15 cellular contexts compared by ENCODE assay signal in the genomic region with DNA sequence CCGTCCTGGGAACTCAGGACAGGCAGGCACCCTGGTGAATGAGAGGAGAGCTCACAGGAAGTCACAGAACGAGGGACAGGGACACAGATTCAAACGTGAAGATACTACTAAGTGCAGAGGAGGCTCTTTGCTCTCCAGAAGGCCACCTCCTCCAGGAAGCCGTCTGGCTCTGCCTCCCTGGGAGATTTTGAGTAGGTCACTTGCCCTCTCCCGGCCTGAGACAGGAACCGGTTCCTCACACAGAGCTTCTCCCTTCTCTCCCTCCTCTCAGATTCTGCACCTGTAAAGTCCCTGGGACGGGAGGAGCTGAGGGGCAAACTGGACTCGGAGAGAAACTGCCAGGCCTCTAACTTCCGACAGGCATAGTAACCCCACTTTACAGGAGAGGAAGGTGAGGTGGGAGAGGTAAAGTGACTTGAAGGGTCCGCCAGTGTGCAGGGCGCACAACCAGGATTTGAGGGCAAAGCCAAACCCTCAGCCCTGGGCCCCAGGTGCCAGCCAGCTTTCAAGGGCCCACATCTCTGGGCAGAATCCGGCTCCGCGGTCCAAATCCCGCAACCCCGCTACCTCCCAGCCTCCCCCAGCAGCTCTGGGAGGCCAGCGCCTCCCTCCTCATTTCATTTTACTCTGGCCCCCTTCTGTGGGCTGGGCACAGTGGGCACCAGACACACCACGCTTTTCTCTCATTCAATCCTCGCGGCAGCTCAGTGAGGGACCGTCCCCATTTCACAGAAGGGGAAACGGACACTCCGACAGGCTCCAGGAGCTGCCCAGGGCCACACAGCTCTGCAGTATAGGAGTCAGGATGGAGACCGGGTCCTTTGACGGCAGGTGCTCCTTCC.
DNase-seq lines count a peak whose midpoint lies in the region; ATAC-seq and TF ChIP-seq lines count a peak whose summit lies in the region.
"Had no signal": no experiment of that assay in that cellular context is flagged by ENCODE, and none has a peak within 500 bp of the region (broad histone marks: within the 10 kb centered on the region; RNA-seq: fewer than 3 reads in every experiment).

No MANE protein-coding gene starts in this region.

- H3K79me2 ChIP-seq in GM23338 (replicated peaks; ENCODE audit: insufficient read depth) (no peaks in the 10 kb centered on the region), smooth muscle cell (ENCODE audit: low read depth) (peaks cover 7% of the 10 kb centered on the region)

- no peaks in the 10 kb centered on the region; the same call in 2 of the 3 replicates for H3K9me3 Mint-ChIP-seq in GM23338
- no peaks in the 10 kb centered on the region for H3K9me3 Mint-ChIP-seq in memory B cell

- H3K9ac ChIP-seq in smooth muscle cell (ENCODE audit: low read depth) = no peak overlapping the region

- no peak overlapping the region for H3K4me3 ChIP-seq in GM23338
- H3K4me3 ChIP-seq in RWPE2 (ENCODE audit: severe bottlenecking) = no peak overlapping the region
- H3K4me3 ChIP-seq in smooth muscle cell = no peak overlapping the region
- H3K4me3 ChIP-seq: ovary, upper lobe of left lung had no signal

- ATAC-seq in GM23338 = no peak
- ATAC-seq in RWPE2 (ENCODE audit: low read depth) = no peak
- ATAC-seq in memory B cell (ENCODE audit: low read depth) = no peak

- H3K4me2 ChIP-seq in GM23338 (no peak overlapping the region), smooth muscle cell (no peak overlapping the region)

- no peaks in the 10 kb centered on the region for H3K36me3 Mint-ChIP-seq in GM23338 (ENCODE audit: low read depth)
- H3K36me3 Mint-ChIP-seq in memory B cell = no peaks in the 10 kb centered on the region

- DNase-seq in GM23338 (ENCODE audit: low spot score) (no peak), RWPE2 (ENCODE audit: low spot score) (peak; percentile 61), memory B cell (ENCODE audit: low spot score in 2 of 2) (no peak), smooth muscle cell (lab: John Stamatoyannopoulos, UW; ENCODE audit: unreplicated experiment) (no peak), NCI-H1417 treated with DMSO at 0.1 percent for 48 hours (lab: John Stamatoyannopoulos, UW) (no peak), caudate nucleus (lab: John Stamatoyannopoulos, UW) (no peak), DMS153 (lab: John Stamatoyannopoulos, UW) (no peak), DMS79 (lab: John Stamatoyannopoulos, UW) (no peak)
- DNase-seq: activated naive CD4-positive, alpha-beta T cell treated with anti-CD3 and anti-CD28 coated beads, Interleukin-2, amount 50 U/mL, for 16 hours; esophagus squamous epithelium; hippocampal formation; NCI-H2171; NK-92 treated with Interleukin-12 subunit alpha and Interleukin-12 subunit beta, amount 100 ng/mL, for 24 hours; ovary; upper lobe of left lung had no signal

- H3F3A ChIP-seq in GM23338 (replicated peaks; ENCODE audit: low read depth) (no peaks in the 10 kb centered on the region), smooth muscle cell (ENCODE audit: low read depth) (peaks cover 29% of the 10 kb centered on the region)

- peaks cover 21% of the 10 kb centered on the region for H3K27me3 Mint-ChIP-seq in GM23338 (ENCODE audit: insufficient read depth, low read depth, poor library complexity)
- H3K27me3 Mint-ChIP-seq in memory B cell = peaks cover 2% of the 10 kb centered on the region

- H3K9me3 ChIP-seq in RWPE2 (ENCODE audit: severe bottlenecking) = no peaks in the 10 kb centered on the region
- H3K9me3 ChIP-seq in smooth muscle cell (replicated peaks; ENCODE audit: low read depth) = no peaks in the 10 kb centered on the region
- H3K9me3 ChIP-seq: esophagus squamous epithelium, ovary, upper lobe of left lung had no signal

- H4K20me1 ChIP-seq in GM23338 (replicated peaks; ENCODE audit: insufficient read depth) (no peaks in the 10 kb centered on the region), smooth muscle cell (ENCODE audit: low read depth) (no peaks in the 10 kb centered on the region)

- H3K36me3 ChIP-seq in GM23338 (ENCODE audit: insufficient read depth) = no peaks in the 10 kb centered on the region
- no peaks in the 10 kb centered on the region for H3K36me3 ChIP-seq in RWPE2 (ENCODE audit: low read depth)
- H3K36me3 ChIP-seq in smooth muscle cell (ENCODE audit: low read depth) = no peaks in the 10 kb centered on the region
- H3K36me3 ChIP-seq: esophagus squamous epithelium, ovary, upper lobe of left lung had no signal

- WGBS in smooth muscle cell (ENCODE audit: low lambda C conversion rate) = 83% methylated on average over 21 of the region's 25 CpGs

- H3K27ac ChIP-seq in GM23338 (ENCODE audit: low read depth) = no peak overlapping the region
- no peak overlapping the region for H3K27ac ChIP-seq in RWPE2 (ENCODE audit: poor library complexity, severe bottlenecking)
- peak overlapping the region; percentile 78 for H3K27ac ChIP-seq in smooth muscle cell (ENCODE audit: low read depth)
- H3K27ac ChIP-seq in caudate nucleus (ENCODE audit: low read depth, low read length) = no peak overlapping the region

- H2AFZ ChIP-seq in GM23338 = peak overlapping the region; percentile 63
- no peak overlapping the region for H2AFZ ChIP-seq in smooth muscle cell (ENCODE audit: low read depth)

- no peaks in the 10 kb centered on the region; the same call in 1 of the 2 replicates for H3K4me1 ChIP-seq in GM23338 (ENCODE audit: insufficient read depth)
- no peaks in the 10 kb centered on the region for H3K4me1 ChIP-seq in RWPE2 (ENCODE audit: insufficient read depth, poor library complexity, severe bottlenecking)
- peaks cover 16% of the 10 kb centered on the region for H3K4me1 ChIP-seq in smooth muscle cell (ENCODE audit: low read depth)

- no peak overlapping the region for H3K27ac Mint-ChIP-seq in GM23338
- no peak overlapping the region for H3K27ac Mint-ChIP-seq in memory B cell

- no peak overlapping the region for H3K4me3 Mint-ChIP-seq in GM23338
- peak overlapping the region; percentile 18 for H3K4me3 Mint-ChIP-seq in memory B cell

- TF ChIP-seq CTCF in GM23338 (conservative IDR thresholded peaks at IDR 0.05; ENCODE audit: low read depth in 2 of 2) (no peak), RWPE2 (IDR thresholded peaks at IDR 0.05; ENCODE audit: poor library complexity, severe bottlenecking) (no peak), smooth muscle cell (IDR thresholded peaks at IDR 0.05; ENCODE audit: borderline replicate concordance, insufficient read depth, poor library complexity, severe bottlenecking) (no peak)

- H3K27me3 ChIP-seq in GM23338 (ENCODE audit: insufficient read depth) (peaks cover 7% of the 10 kb centered on the region; the same call in 1 of the 2 replicates), RWPE2 (ENCODE audit: insufficient read depth, poor library complexity, severe bottlenecking) (no peaks in the 10 kb centered on the region), smooth muscle cell (ENCODE audit: low read depth) (no peaks in the 10 kb centered on the region)
- H3K27me3 ChIP-seq: ovary, upper lobe of left lung had no signal

- no peaks in the 10 kb centered on the region for H3K9me2 ChIP-seq in GM23338 (ENCODE audit: insufficient read depth)

- H3K4me1 Mint-ChIP-seq in GM23338 (peaks cover 25% of the 10 kb centered on the region), memory B cell (peaks cover 9% of the 10 kb centered on the region)

TF ChIP-seq in GM23338, 12 proteins besides CTCF, POLR2A, EP300 and RAD21 (continues in another document):
- no peak for TF ChIP-seq ZNF331 (CRISPR knock-in tag; IDR thresholded peaks at IDR 0.05; ENCODE audit: low read depth)
